In genomic region chr10:103966671-103967432, GRCh38 we compare ENCODE assay signal across 8 cellular contexts. TPM values are rescaled to one million over a fixed set of nuclear protein-coding genes. Genes with fewer than 3 reads are reported as not detected.
DNase-seq lines count a peak whose midpoint lies in the region; ATAC-seq lines count a peak whose summit lies in the region.

Gene SLK (plus strand): TSS chr10:103967140. CDS start chr10:103967746, 606 bp downstream.

- ATAC-seq in GM18517 (IDR thresholded peaks at IDR 0.05; ENCODE audit: unreplicated experiment) (peak; percentile 76), HG03039 (IDR thresholded peaks at IDR 0.05; ENCODE audit: unreplicated experiment) (peak; percentile 86)

- peak within 1 kb of the TSS; percentile 95 for H3K27ac ChIP-seq in caudate nucleus (ENCODE audit: low read depth, low read length)

- DNase-seq in A172 (ENCODE audit: low spot score) (peak; percentile 53), NCI-H2227 (lab: John Stamatoyannopoulos, UW; ENCODE audit: unreplicated experiment) (peak; percentile 91), caudate nucleus (lab: John Stamatoyannopoulos, UW) (peak in 58 of 61 donors; percentile 21 to 91 (median 73)), iris pigment epithelial cell (ENCODE audit: low read depth) (peak; percentile 83)
- peak; percentile 64 to 79 (median 71) for DNase-seq in activated CD4-positive, CD25-positive, alpha-beta regulatory T cell (lab: John Stamatoyannopoulos, UW)
- peak; percentile 55 to 69 for DNase-seq in stimulated activated CD4-positive, alpha-beta T cell treated with anti-CD3 and anti-CD28 coated beads, Interleukin-12 subunit alpha, Interleukin-12 subunit beta, amount 100 ng/mL, for 24 hours (ENCODE audit: low read depth in 2 of 2)

RNA-seq across cellular contexts. Expression of gene SLK, which starts in this region (rescaled TPM):
- total RNA-seq in A172 (2014; rRNA removed; shearing (Covaris generic)) = 47.9 and 61.5 TPM in 2 replicates

Comparison
In these comparisons a context has a peak if more than half of its experiments do, and no peak if none do; other contexts are left out.
1. Peak in every context shown above with its lines: DNase-seq, ATAC-seq and H3K27ac ChIP-seq.